In genomic region chr17:61225178-61225577, GRCh38 we compare ENCODE assay signal across 32 cellular contexts.
"Had no signal": no experiment of that assay in that cellular context is flagged by ENCODE, and none has a peak within 500 bp of the region (broad histone marks: within the 10 kb centered on the region; RNA-seq: fewer than 3 reads in every experiment).

No MANE protein-coding gene starts in this region.

- H3K27ac ChIP-seq: brain microvascular endothelial cell had no signal

- H3K9me3 ChIP-seq: MG63 had no signal

- H3K36me3 ChIP-seq: brain microvascular endothelial cell, MG63 had no signal

- H3K36me3 Mint-ChIP-seq: activated naive CD8-positive, alpha-beta T cell treated with anti-CD3 and anti-CD28 coated beads for 36 hours had no signal

- H3K27me3 ChIP-seq: brain microvascular endothelial cell, MG63 had no signal

- H3K27ac Mint-ChIP-seq: activated CD4-positive, alpha-beta T cell treated with anti-CD3 and anti-CD28 coated beads, Interleukin-2, amount 10 ng/mL, durations not matched to agents 24 days and 14 days; activated CD8-positive, alpha-beta T cell treated with anti-CD3 and anti-CD28 coated beads for 36 hours; activated naive CD8-positive, alpha-beta T cell treated with anti-CD3 and anti-CD28 coated beads for 36 hours; activated T-cell treated with anti-CD3 and anti-CD28 coated beads, Interleukin-2, amount 50 U/mL, for 72 hours; activated T-helper 17 cell treated with anti-CD3 and anti-CD28 coated beads, Interleukin-2, amount 50 U/mL, for 72 hours; T-helper 1 cell treated with Interleukin-12 subunit alpha and Interleukin-12 subunit beta and Interleukin-4 antibody, amounts not matched to agents 30 μg/mL and 1 μg/mL, for 36 hours; T-helper 2 cell treated with Interferon-gamma antibody and Interleukin-4, amounts not matched to agents 5 μg/mL and 100 μg/mL, for 36 hours had no signal

- H3K9me3 Mint-ChIP-seq: activated CD8-positive, alpha-beta T cell treated with anti-CD3 and anti-CD28 coated beads for 36 hours; activated naive CD8-positive, alpha-beta T cell treated with anti-CD3 and anti-CD28 coated beads for 36 hours; activated T-cell treated with anti-CD3 and anti-CD28 coated beads, Interleukin-2, amount 50 U/mL, for 72 hours; activated T-helper 17 cell treated with anti-CD3 and anti-CD28 coated beads, Interleukin-2, amount 50 U/mL, for 72 hours; T-helper 1 cell treated with Interleukin-12 subunit alpha and Interleukin-12 subunit beta and Interleukin-4 antibody, amounts not matched to agents 30 μg/mL and 1 μg/mL, for 36 hours; T-helper 2 cell treated with Interferon-gamma antibody and Interleukin-4, amounts not matched to agents 5 μg/mL and 100 μg/mL, for 36 hours had no signal

- ATAC-seq: activated CD8-positive, alpha-beta T cell treated with anti-CD3 and anti-CD28 coated beads for 36 hours; activated T-cell treated with anti-CD3 and anti-CD28 coated beads, Interleukin-2, amount 50 U/mL, for 72 hours; activated T-helper 17 cell treated with anti-CD3 and anti-CD28 coated beads, Interleukin-2, amount 50 U/mL, for 72 hours; PC-3 had no signal

- DNase-seq: activated CD4-positive, alpha-beta T cell treated with anti-CD3 and anti-CD28 coated beads, Interleukin-2, amount 10 ng/mL, durations not matched to agents 24 days and 14 days; activated CD4-positive, alpha-beta T cell treated with anti-CD3 and anti-CD28 coated beads, Interleukin-2, amount 50 U/mL, for 4 hours; activated CD8-positive, alpha-beta T cell treated with anti-CD3 and anti-CD28 coated beads for 36 hours; activated effector memory CD4-positive, alpha-beta T cell treated with anti-CD3 and anti-CD28 coated beads, Interleukin-2, amount 50 U/mL, for 16 hours; activated naive CD4-positive, alpha-beta T cell; activated naive CD4-positive, alpha-beta T cell treated with anti-CD3 and anti-CD28 coated beads, Interleukin-2, amount 50 U/mL, for 16 hours; activated naive CD8-positive, alpha-beta T cell treated with anti-CD3 and anti-CD28 coated beads for 36 hours; activated T-cell treated with anti-CD3 and anti-CD28 coated beads, Interleukin-2, amount 50 U/mL, for 1 hour; activated T-cell treated with anti-CD3 and anti-CD28 coated beads, Interleukin-2, amount 50 U/mL, for 72 hours; amniotic stem cell; aorta; brain microvascular endothelial cell; central memory CD4-positive, alpha-beta T cell; Kasumi-1; KG1; MG63; NCI-H1048; NCI-H1105 treated with DMSO at 0.1 percent for 48 hours; NCI-H1436; NCI-H187; NCI-H2029 treated with DMSO at 0.1 percent for 48 hours; NCI-H2107; NCI-H2171; NCI-H226; NCI-H446 treated with DMSO at 0.1 percent for 48 hours; NCI-H524; PC-3; Right ventricle myocardium superior had no signal

- H3K4me3 Mint-ChIP-seq: activated CD4-positive, alpha-beta T cell treated with anti-CD3 and anti-CD28 coated beads, Interleukin-2, amount 10 ng/mL, durations not matched to agents 24 days and 14 days; activated CD8-positive, alpha-beta T cell treated with anti-CD3 and anti-CD28 coated beads for 36 hours; activated naive CD8-positive, alpha-beta T cell treated with anti-CD3 and anti-CD28 coated beads for 36 hours; activated T-cell treated with anti-CD3 and anti-CD28 coated beads, Interleukin-2, amount 50 U/mL, for 72 hours; activated T-helper 17 cell treated with anti-CD3 and anti-CD28 coated beads, Interleukin-2, amount 50 U/mL, for 72 hours; T-helper 1 cell treated with Interleukin-12 subunit alpha and Interleukin-12 subunit beta and Interleukin-4 antibody, amounts not matched to agents 30 μg/mL and 1 μg/mL, for 36 hours; T-helper 2 cell treated with Interferon-gamma antibody and Interleukin-4, amounts not matched to agents 5 μg/mL and 100 μg/mL, for 36 hours had no signal

- H3K4me3 ChIP-seq: MG63 had no signal

- FAIRE-seq: TTC549 had no signal

- H3K27me3 Mint-ChIP-seq: activated CD4-positive, alpha-beta T cell treated with anti-CD3 and anti-CD28 coated beads, Interleukin-2, amount 10 ng/mL, durations not matched to agents 24 days and 14 days; activated CD8-positive, alpha-beta T cell treated with anti-CD3 and anti-CD28 coated beads for 36 hours; activated naive CD8-positive, alpha-beta T cell treated with anti-CD3 and anti-CD28 coated beads for 36 hours; activated T-helper 17 cell treated with anti-CD3 and anti-CD28 coated beads, Interleukin-2, amount 50 U/mL, for 72 hours had no signal
